Comparison of ENCODE assay signal across 31 cellular contexts in genomic region chr6:4614637-4615036, GRCh38.
"Had no signal": no experiment of that assay in that cellular context is flagged by ENCODE, and none has a peak within 500 bp of the region (broad histone marks: within the 10 kb centered on the region; RNA-seq: fewer than 3 reads in every experiment).

No MANE protein-coding gene starts in this region.

- ATAC-seq: activated CD4-positive, alpha-beta T cell treated with anti-CD3 and anti-CD28 coated beads for 36 hours; activated CD8-positive, alpha-beta memory T cell treated with anti-CD3 and anti-CD28 coated beads, Interleukin-2, amount 10 ng/mL, durations not matched to agents 7 days and 5 days; activated CD8-positive, alpha-beta T cell treated with anti-CD3 and anti-CD28 coated beads, Interleukin-2, amount 10 ng/mL, durations not matched to agents 7 days and 5 days; activated naive CD8-positive, alpha-beta T cell treated with anti-CD3 and anti-CD28 coated beads, Interleukin-2, amount 50 U/mL, for 24 hours had no signal

- H3K27ac ChIP-seq: ascending aorta, cardiac muscle cell, VCaP had no signal

- DNase-seq: activated B cell treated with CpG ODN at 0.5 μM for 24 hours; activated CD4-positive, alpha-beta memory T cell treated with anti-CD3 and anti-CD28 coated beads, Interleukin-2, amount 10 ng/mL, durations not matched to agents 7 days and 5 days; activated CD4-positive, alpha-beta T cell treated with anti-CD3 and anti-CD28 coated beads for 1 hour; activated CD4-positive, alpha-beta T cell treated with anti-CD3 and anti-CD28 coated beads for 36 hours; activated CD4-positive, alpha-beta T cell treated with anti-CD3 and anti-CD28 coated beads for 48 hours; activated CD4-positive, alpha-beta T cell treated with anti-CD3 and anti-CD28 coated beads, Interleukin-2, amount 10 ng/mL, durations not matched to agents 7 days and 5 days; activated CD4-positive, alpha-beta T cell treated with anti-CD3 and anti-CD28 coated beads, Interleukin-2, amount 50 U/mL, for 48 hours; activated CD8-positive, alpha-beta memory T cell treated with anti-CD3 and anti-CD28 coated beads for 24 hours; activated CD8-positive, alpha-beta memory T cell treated with anti-CD3 and anti-CD28 coated beads, Interleukin-2, amount 10 ng/mL, durations not matched to agents 7 days and 5 days; activated CD8-positive, alpha-beta memory T cell treated with anti-CD3 and anti-CD28 coated beads, Interleukin-2, amount 50 U/mL, for 48 hours; activated CD8-positive, alpha-beta T cell treated with anti-CD3 and anti-CD28 coated beads, Interleukin-2, amount 10 ng/mL, durations not matched to agents 7 days and 5 days; activated effector memory CD4-positive, alpha-beta T cell treated with Interleukin-2 at 50 U/mL for 16 hours; activated gamma-delta T cell; activated naive CD4-positive, alpha-beta T cell treated with anti-CD3 and anti-CD28 coated beads, Interleukin-2, amount 10 ng/mL, durations not matched to agents 7 days and 5 days; activated naive CD4-positive, alpha-beta T cell treated with Interleukin-2 at 50 U/mL for 16 hours; activated naive CD8-positive, alpha-beta T cell treated with anti-CD3 and anti-CD28 coated beads, Interleukin-2, amount 10 ng/mL, durations not matched to agents 7 days and 5 days; activated naive CD8-positive, alpha-beta T cell treated with anti-CD3 and anti-CD28 coated beads, Interleukin-2, amount 50 U/mL, for 24 hours; activated T-cell treated with anti-CD3 and anti-CD28 coated beads, Interleukin-2, amount 50 U/mL, for 24 hours; activated T-cell treated with anti-CD3 and anti-CD28 coated beads, Interleukin-2, amount 50 U/mL, for 48 hours; amygdala; anterior cingulate cortex; caudate nucleus; cerebellar nuclear complex; T-helper 1 cell; T-helper 2 cell; T-helper 9 cell had no signal

- FAIRE-seq: bronchial epithelial cell, TTC549 had no signal

- H3K4me3 ChIP-seq: ascending aorta, cardiac muscle cell had no signal

- H3K9me3 ChIP-seq: ascending aorta had no signal

- H3K27me3 ChIP-seq: ascending aorta, cardiac muscle cell had no signal

- H3K36me3 ChIP-seq: ascending aorta, cardiac muscle cell had no signal
